1 cellular context compared by ENCODE assay signal in the genomic region with DNA sequence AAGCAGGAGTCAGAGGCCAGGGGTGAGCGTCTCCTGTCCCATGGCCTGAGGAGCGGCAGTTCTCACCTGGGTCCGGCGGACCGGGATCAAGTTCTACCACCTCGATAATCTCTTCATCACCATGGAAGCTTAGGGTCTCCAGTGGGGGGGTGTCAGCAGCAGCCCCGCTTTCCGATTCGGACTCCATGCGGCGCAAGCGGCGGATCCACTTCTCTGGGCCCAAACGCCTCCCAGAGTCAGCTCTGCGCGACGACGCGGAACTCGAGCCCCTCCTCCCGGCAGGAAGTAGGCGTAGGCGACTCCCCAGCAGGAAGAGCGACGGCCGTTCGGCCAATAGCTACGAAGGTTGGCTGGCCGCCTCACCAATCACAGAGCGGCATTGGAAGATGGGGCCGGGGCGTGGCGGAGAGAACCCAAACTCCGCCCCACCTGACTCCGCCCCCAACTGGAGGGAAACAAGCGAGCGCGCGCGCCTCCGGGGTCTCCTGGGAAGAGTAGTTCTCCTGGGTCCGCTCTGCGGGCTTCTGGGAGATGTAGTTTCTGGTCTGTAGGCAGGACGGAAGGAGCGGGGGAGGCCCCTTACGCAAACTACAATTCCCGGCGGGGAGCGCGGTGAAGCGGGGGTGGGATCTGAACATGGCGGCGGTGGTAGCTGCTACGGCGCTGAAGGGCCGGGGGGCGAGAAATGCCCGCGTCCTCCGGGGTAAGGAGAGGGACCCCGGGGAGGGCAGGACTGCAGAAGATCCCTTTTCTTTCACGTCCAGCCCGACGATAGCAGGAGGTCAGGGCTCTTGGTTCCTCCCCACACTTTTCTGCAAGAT.
A peak's percentile ranks its signal among the peaks of the same experiment; 100 is the strongest.
TF ChIP-seq lines count a peak whose summit lies in the region.

A gene with protein sequence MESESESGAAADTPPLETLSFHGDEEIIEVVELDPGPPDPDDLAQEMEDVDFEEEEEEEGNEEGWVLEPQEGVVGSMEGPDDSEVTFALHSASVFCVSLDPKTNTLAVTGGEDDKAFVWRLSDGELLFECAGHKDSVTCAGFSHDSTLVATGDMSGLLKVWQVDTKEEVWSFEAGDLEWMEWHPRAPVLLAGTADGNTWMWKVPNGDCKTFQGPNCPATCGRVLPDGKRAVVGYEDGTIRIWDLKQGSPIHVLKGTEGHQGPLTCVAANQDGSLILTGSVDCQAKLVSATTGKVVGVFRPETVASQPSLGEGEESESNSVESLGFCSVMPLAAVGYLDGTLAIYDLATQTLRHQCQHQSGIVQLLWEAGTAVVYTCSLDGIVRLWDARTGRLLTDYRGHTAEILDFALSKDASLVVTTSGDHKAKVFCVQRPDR (minus strand): TSS at position 238 of the 821 bp plus-strand sequence. CDS start 51 bp downstream, at position 187.
A gene with protein sequence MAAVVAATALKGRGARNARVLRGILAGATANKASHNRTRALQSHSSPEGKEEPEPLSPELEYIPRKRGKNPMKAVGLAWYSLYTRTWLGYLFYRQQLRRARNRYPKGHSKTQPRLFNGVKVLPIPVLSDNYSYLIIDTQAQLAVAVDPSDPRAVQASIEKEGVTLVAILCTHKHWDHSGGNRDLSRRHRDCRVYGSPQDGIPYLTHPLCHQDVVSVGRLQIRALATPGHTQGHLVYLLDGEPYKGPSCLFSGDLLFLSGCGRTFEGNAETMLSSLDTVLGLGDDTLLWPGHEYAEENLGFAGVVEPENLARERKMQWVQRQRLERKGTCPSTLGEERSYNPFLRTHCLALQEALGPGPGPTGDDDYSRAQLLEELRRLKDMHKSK (plus strand): TSS at position 620 of the 821 bp plus-strand sequence. CDS start 17 bp downstream, at position 637.

TF ChIP-seq in K562, 482 proteins besides CTCF, POLR2A, EP300 and RAD21 (continued from another document and continues in another):
- TF ChIP-seq, protein P1, sequence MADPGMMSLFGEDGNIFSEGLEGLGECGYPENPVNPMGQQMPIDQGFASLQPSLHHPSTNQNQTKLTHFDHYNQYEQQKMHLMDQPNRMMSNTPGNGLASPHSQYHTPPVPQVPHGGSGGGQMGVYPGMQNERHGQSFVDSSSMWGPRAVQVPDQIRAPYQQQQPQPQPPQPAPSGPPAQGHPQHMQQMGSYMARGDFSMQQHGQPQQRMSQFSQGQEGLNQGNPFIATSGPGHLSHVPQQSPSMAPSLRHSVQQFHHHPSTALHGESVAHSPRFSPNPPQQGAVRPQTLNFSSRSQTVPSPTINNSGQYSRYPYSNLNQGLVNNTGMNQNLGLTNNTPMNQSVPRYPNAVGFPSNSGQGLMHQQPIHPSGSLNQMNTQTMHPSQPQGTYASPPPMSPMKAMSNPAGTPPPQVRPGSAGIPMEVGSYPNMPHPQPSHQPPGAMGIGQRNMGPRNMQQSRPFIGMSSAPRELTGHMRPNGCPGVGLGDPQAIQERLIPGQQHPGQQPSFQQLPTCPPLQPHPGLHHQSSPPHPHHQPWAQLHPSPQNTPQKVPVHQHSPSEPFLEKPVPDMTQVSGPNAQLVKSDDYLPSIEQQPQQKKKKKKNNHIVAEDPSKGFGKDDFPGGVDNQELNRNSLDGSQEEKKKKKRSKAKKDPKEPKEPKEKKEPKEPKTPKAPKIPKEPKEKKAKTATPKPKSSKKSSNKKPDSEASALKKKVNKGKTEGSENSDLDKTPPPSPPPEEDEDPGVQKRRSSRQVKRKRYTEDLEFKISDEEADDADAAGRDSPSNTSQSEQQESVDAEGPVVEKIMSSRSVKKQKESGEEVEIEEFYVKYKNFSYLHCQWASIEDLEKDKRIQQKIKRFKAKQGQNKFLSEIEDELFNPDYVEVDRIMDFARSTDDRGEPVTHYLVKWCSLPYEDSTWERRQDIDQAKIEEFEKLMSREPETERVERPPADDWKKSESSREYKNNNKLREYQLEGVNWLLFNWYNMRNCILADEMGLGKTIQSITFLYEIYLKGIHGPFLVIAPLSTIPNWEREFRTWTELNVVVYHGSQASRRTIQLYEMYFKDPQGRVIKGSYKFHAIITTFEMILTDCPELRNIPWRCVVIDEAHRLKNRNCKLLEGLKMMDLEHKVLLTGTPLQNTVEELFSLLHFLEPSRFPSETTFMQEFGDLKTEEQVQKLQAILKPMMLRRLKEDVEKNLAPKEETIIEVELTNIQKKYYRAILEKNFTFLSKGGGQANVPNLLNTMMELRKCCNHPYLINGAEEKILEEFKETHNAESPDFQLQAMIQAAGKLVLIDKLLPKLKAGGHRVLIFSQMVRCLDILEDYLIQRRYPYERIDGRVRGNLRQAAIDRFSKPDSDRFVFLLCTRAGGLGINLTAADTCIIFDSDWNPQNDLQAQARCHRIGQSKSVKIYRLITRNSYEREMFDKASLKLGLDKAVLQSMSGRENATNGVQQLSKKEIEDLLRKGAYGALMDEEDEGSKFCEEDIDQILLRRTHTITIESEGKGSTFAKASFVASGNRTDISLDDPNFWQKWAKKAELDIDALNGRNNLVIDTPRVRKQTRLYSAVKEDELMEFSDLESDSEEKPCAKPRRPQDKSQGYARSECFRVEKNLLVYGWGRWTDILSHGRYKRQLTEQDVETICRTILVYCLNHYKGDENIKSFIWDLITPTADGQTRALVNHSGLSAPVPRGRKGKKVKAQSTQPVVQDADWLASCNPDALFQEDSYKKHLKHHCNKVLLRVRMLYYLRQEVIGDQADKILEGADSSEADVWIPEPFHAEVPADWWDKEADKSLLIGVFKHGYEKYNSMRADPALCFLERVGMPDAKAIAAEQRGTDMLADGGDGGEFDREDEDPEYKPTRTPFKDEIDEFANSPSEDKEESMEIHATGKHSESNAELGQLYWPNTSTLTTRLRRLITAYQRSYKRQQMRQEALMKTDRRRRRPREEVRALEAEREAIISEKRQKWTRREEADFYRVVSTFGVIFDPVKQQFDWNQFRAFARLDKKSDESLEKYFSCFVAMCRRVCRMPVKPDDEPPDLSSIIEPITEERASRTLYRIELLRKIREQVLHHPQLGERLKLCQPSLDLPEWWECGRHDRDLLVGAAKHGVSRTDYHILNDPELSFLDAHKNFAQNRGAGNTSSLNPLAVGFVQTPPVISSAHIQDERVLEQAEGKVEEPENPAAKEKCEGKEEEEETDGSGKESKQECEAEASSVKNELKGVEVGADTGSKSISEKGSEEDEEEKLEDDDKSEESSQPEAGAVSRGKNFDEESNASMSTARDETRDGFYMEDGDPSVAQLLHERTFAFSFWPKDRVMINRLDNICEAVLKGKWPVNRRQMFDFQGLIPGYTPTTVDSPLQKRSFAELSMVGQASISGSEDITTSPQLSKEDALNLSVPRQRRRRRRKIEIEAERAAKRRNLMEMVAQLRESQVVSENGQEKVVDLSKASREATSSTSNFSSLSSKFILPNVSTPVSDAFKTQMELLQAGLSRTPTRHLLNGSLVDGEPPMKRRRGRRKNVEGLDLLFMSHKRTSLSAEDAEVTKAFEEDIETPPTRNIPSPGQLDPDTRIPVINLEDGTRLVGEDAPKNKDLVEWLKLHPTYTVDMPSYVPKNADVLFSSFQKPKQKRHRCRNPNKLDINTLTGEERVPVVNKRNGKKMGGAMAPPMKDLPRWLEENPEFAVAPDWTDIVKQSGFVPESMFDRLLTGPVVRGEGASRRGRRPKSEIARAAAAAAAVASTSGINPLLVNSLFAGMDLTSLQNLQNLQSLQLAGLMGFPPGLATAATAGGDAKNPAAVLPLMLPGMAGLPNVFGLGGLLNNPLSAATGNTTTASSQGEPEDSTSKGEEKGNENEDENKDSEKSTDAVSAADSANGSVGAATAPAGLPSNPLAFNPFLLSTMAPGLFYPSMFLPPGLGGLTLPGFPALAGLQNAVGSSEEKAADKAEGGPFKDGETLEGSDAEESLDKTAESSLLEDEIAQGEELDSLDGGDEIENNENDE (IDR thresholded peaks at IDR 0.05; ENCODE audit: low read depth, low read length) = no peak
- TF ChIP-seq ZNF134 (CRISPR knock-in tag; conservative IDR thresholded peaks at IDR 0.05) = no peak
- TF ChIP-seq ZNF3 (CRISPR knock-in tag; IDR thresholded peaks at IDR 0.05) = no peak
- TF ChIP-seq NFYB (IDR thresholded peaks at IDR 0.05; ENCODE audit: extremely low read depth, insufficient read length) = peak; percentile 64
- TF ChIP-seq GABPA (tag; conservative IDR thresholded peaks at IDR 0.05; ENCODE audit: low read depth) = peak; percentile 93
- peak; percentile 91 for TF ChIP-seq ZNF766 (CRISPR knock-in tag; conservative IDR thresholded peaks at IDR 0.05)
- TF ChIP-seq PTTG1 (tag; IDR thresholded peaks at IDR 0.05; ENCODE audit: low read depth) = no peak
- TF ChIP-seq RAD51 (IDR thresholded peaks at IDR 0.05; ENCODE audit: borderline replicate concordance, low read depth) = peak; percentile 25; the same call in 1 of the 2 replicates
- TF ChIP-seq ZNF140 (CRISPR knock-in tag; IDR thresholded peaks at IDR 0.05) = no peak
- TF ChIP-seq STAT5B (CRISPR knock-in tag; IDR thresholded peaks at IDR 0.05) = no peak
- peak; percentile 46; the same call in 1 of the 2 replicates for TF ChIP-seq PML (IDR thresholded peaks at IDR 0.05; ENCODE audit: low read length)
- TF ChIP-seq, protein P2, sequence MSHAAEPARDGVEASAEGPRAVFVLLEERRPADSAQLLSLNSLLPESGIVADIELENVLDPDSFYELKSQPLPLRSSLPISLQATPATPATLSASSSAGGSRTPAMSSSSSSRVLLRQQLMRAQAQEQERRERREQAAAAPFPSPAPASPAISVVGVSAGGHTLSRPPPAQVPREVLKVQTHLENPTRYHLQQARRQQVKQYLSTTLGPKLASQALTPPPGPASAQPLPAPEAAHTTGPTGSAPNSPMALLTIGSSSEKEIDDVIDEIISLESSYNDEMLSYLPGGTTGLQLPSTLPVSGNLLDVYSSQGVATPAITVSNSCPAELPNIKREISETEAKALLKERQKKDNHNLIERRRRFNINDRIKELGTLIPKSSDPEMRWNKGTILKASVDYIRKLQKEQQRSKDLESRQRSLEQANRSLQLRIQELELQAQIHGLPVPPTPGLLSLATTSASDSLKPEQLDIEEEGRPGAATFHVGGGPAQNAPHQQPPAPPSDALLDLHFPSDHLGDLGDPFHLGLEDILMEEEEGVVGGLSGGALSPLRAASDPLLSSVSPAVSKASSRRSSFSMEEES (CRISPR knock-in tag; IDR thresholded peaks at IDR 0.05) = no peak
- TF ChIP-seq HDAC8 (tag; IDR thresholded peaks at IDR 0.05) = no peak
- no peak for TF ChIP-seq RBBP5 (IDR thresholded peaks at IDR 0.05; ENCODE audit: borderline replicate concordance, insufficient read depth, low read length, poor library complexity, severe bottlenecking)
- TF ChIP-seq, protein P3, sequence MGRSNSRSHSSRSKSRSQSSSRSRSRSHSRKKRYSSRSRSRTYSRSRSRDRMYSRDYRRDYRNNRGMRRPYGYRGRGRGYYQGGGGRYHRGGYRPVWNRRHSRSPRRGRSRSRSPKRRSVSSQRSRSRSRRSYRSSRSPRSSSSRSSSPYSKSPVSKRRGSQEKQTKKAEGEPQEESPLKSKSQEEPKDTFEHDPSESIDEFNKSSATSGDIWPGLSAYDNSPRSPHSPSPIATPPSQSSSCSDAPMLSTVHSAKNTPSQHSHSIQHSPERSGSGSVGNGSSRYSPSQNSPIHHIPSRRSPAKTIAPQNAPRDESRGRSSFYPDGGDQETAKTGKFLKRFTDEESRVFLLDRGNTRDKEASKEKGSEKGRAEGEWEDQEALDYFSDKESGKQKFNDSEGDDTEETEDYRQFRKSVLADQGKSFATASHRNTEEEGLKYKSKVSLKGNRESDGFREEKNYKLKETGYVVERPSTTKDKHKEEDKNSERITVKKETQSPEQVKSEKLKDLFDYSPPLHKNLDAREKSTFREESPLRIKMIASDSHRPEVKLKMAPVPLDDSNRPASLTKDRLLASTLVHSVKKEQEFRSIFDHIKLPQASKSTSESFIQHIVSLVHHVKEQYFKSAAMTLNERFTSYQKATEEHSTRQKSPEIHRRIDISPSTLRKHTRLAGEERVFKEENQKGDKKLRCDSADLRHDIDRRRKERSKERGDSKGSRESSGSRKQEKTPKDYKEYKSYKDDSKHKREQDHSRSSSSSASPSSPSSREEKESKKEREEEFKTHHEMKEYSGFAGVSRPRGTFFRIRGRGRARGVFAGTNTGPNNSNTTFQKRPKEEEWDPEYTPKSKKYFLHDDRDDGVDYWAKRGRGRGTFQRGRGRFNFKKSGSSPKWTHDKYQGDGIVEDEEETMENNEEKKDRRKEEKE (IDR thresholded peaks at IDR 0.05; ENCODE audit: borderline replicate concordance in 1 of 2, control insufficient read depth in 1 of 2, low read depth in 2 of 2, low read length in 1 of 2) = 0 out of 4 replicates have a peak, but pooled peaks of 1 of the 2 experiments have one; percentile 29
- no peak for TF ChIP-seq ZSCAN29 (IDR thresholded peaks at IDR 0.05)
- no peak for TF ChIP-seq NR2C2 (CRISPR knock-in tag; IDR thresholded peaks at IDR 0.05)
- TF ChIP-seq NR2C2 (tag; IDR thresholded peaks at IDR 0.05) = peak; percentile 83
- TF ChIP-seq, protein P4, sequence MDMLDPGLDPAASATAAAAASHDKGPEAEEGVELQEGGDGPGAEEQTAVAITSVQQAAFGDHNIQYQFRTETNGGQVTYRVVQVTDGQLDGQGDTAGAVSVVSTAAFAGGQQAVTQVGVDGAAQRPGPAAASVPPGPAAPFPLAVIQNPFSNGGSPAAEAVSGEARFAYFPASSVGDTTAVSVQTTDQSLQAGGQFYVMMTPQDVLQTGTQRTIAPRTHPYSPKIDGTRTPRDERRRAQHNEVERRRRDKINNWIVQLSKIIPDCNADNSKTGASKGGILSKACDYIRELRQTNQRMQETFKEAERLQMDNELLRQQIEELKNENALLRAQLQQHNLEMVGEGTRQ (CRISPR knock-in tag; IDR thresholded peaks at IDR 0.05) = no peak; the same call in 1 of the 2 replicates
- TF ChIP-seq NCOR1 (IDR thresholded peaks at IDR 0.05) = no peak
- TF ChIP-seq, protein P5, sequence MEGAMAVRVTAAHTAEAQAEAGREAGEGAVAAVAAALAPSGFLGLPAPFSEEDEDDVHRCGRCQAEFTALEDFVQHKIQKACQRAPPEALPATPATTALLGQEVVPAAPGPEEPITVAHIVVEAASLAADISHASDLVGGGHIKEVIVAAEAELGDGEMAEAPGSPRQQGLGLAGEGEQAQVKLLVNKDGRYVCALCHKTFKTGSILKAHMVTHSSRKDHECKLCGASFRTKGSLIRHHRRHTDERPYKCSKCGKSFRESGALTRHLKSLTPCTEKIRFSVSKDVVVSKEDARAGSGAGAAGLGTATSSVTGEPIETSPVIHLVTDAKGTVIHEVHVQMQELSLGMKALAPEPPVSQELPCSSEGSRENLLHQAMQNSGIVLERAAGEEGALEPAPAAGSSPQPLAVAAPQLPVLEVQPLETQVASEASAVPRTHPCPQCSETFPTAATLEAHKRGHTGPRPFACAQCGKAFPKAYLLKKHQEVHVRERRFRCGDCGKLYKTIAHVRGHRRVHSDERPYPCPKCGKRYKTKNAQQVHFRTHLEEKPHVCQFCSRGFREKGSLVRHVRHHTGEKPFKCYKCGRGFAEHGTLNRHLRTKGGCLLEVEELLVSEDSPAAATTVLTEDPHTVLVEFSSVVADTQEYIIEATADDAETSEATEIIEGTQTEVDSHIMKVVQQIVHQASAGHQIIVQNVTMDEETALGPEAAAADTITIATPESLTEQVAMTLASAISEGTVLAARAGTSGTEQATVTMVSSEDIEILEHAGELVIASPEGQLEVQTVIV (CRISPR knock-in tag; IDR thresholded peaks at IDR 0.05; ENCODE audit: borderline replicate concordance) = no peak
- TF ChIP-seq, protein P6, sequence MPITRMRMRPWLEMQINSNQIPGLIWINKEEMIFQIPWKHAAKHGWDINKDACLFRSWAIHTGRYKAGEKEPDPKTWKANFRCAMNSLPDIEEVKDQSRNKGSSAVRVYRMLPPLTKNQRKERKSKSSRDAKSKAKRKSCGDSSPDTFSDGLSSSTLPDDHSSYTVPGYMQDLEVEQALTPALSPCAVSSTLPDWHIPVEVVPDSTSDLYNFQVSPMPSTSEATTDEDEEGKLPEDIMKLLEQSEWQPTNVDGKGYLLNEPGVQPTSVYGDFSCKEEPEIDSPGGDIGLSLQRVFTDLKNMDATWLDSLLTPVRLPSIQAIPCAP (CRISPR knock-in tag; IDR thresholded peaks at IDR 0.05; ENCODE audit: borderline replicate concordance) = no peak
